In genomic region chr11:10413268-10413667, GRCh38 we compare ENCODE assay signal across 9 cellular contexts. TPM values are rescaled to one million over a fixed set of nuclear protein-coding genes. Genes with fewer than 3 reads are reported as not detected.
A peak's percentile ranks its signal among the peaks of the same experiment; 100 is the strongest.
DNase-seq lines count a peak whose midpoint lies in the region; ATAC-seq and TF ChIP-seq lines count a peak whose summit lies in the region.
"Had no signal": no experiment of that assay in that cellular context is flagged by ENCODE, and none has a peak within 500 bp of the region (broad histone marks: within the 10 kb centered on the region; RNA-seq: fewer than 3 reads in every experiment).

No MANE protein-coding gene starts in this region.

- peaks cover 34 to 41% (median 35%) of the 10 kb centered on the region in 3 donors for H3K4me1 Mint-ChIP-seq in naive B cell
- H3K4me1 Mint-ChIP-seq in WTC11 = no peaks in the 10 kb centered on the region; the same call in none of the 2 replicates

- H3K27ac Mint-ChIP-seq in naive B cell = peak overlapping the region in 3 of 6 donors; percentile 1 to 47 (median 31)
- H3K27ac Mint-ChIP-seq in WTC11 = no peak overlapping the region

- DNase-seq in GM10248 (ENCODE audit: extremely low spot score) (no peak), SHP77 treated with DMSO at 0.1 percent for 48 hours (lab: John Stamatoyannopoulos, UW) (peak; percentile 1), brain microvascular endothelial cell (peak; percentile 36), naive B cell (peak; percentile 57), WTC11 (ENCODE audit: low spot score) (no peak)

- CTCF ChIA-PET in GM10248 (lab: Yijun Ruan, JAX) (interaction anchor here (0.6 to 5.3 kb wide), 31 partner anchors 10 to 324 kb away, joined by 3 to 41 read pairs (median 4); partner anchors contain the start of genes AMPD3 and IRAG1), WTC11 (lab: Charles Lee) (interaction anchor here (0.7 to 1.6 kb wide), 6 partner anchors 47 to 357 kb away, joined by 3 to 5 read pairs (median 3); partner anchors contain the start of gene RNF141)

- ATAC-seq in HG02885 (IDR thresholded peaks at IDR 0.05; ENCODE audit: poor library complexity, unreplicated experiment) (peak; percentile 79), naive B cell (ENCODE audit: low read depth in 2 of 2) (peak; percentile 92 to 97), WTC11 (no peak), HG02970 (IDR thresholded peaks at IDR 0.05; ENCODE audit: low FRiP score, unreplicated experiment) (no peak), HG03571 (IDR thresholded peaks at IDR 0.05; ENCODE audit: unreplicated experiment) (no peak)

- H3K4me3 ChIP-seq in brain microvascular endothelial cell (ENCODE audit: low read depth, low read length) = no peak overlapping the region
- H3K4me3 ChIP-seq: SJCRH30 had no signal

- no peaks in the 10 kb centered on the region for H3K36me3 Mint-ChIP-seq in naive B cell
- no peaks in the 10 kb centered on the region for H3K36me3 Mint-ChIP-seq in WTC11

- H3K27ac ChIP-seq in brain microvascular endothelial cell = no peak overlapping the region
- H3K27ac ChIP-seq: SJCRH30 had no signal

- in situ Hi-C loops in brain microvascular endothelial cell (cut with HindIII; ENCODE audit: low pct_ligation_motif_present, low sequenced_read_pairs) = no loop called here

- no peaks in the 10 kb centered on the region for H3K27me3 ChIP-seq in brain microvascular endothelial cell (replicated peaks)
- H3K27me3 ChIP-seq: SJCRH30 had no signal

- H3K27me3 Mint-ChIP-seq in naive B cell = no peaks in the 10 kb centered on the region
- H3K27me3 Mint-ChIP-seq in WTC11 (ENCODE audit: low read depth) = no peaks in the 10 kb centered on the region

- H3K4me3 Mint-ChIP-seq in naive B cell (peak overlapping the region in 4 of 8 donors; percentile 38 to 86 (median 72)), WTC11 (no peak overlapping the region)

- TF ChIP-seq CTCF in GM10248 (IDR thresholded peaks at IDR 0.05; ENCODE audit: control extremely low read depth, extremely low read depth, low read depth, missing control alignments) (peak; percentile 69), brain microvascular endothelial cell (IDR thresholded peaks at IDR 0.05; ENCODE audit: low read depth, low read length, missing control alignments) (peak; percentile 55), WTC11 (IDR thresholded peaks at IDR 0.05) (no peak)

- POLR2A ChIA-PET in GM10248 (lab: Yijun Ruan, JAX) = no interaction called here
- POLR2A ChIA-PET in WTC11 (lab: Charles Lee) = interaction anchor here (0.5 kb wide), 1 partner anchor 439 kb away, joined by 5 read pairs; no protein-coding TSS in a partner anchor

- H3K36me3 ChIP-seq in brain microvascular endothelial cell (replicated peaks) = no peaks in the 10 kb centered on the region
- H3K36me3 ChIP-seq: SJCRH30 had no signal

- H3K9me3 Mint-ChIP-seq in naive B cell (no peaks in the 10 kb centered on the region), WTC11 (0 out of 2 replicates have a peak, but pooled peaks cover 3% of the 10 kb centered on the region)

TF ChIP-seq in WTC11, 78 proteins besides CTCF, POLR2A, EP300 and RAD21 (continues in another document):
- no peak for TF ChIP-seq ZNF263 (CRISPR knock-in tag; IDR thresholded peaks at IDR 0.05; ENCODE audit: low read depth)
- no peak for TF ChIP-seq NFE2L1 (CRISPR knock-in tag; IDR thresholded peaks at IDR 0.05)
- TF ChIP-seq ETV6 (CRISPR knock-in tag; IDR thresholded peaks at IDR 0.05) = no peak
- TF ChIP-seq ZNF396 (CRISPR knock-in tag; IDR thresholded peaks at IDR 0.05; ENCODE audit: borderline replicate concordance) = no peak
- no peak for TF ChIP-seq ATF2 (CRISPR knock-in tag; IDR thresholded peaks at IDR 0.05; ENCODE audit: borderline replicate concordance, low read depth)
- TF ChIP-seq NR1H2 (CRISPR knock-in tag; IDR thresholded peaks at IDR 0.05) = no peak
- TF ChIP-seq, protein P1, sequence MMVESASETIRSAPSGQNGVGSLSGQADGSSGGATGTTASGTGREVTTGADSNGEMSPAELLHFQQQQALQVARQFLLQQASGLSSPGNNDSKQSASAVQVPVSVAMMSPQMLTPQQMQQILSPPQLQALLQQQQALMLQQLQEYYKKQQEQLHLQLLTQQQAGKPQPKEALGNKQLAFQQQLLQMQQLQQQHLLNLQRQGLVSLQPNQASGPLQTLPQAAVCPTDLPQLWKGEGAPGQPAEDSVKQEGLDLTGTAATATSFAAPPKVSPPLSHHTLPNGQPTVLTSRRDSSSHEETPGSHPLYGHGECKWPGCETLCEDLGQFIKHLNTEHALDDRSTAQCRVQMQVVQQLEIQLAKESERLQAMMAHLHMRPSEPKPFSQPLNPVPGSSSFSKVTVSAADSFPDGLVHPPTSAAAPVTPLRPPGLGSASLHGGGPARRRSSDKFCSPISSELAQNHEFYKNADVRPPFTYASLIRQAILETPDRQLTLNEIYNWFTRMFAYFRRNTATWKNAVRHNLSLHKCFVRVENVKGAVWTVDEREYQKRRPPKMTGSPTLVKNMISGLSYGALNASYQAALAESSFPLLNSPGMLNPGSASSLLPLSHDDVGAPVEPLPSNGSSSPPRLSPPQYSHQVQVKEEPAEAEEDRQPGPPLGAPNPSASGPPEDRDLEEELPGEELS (CRISPR knock-in tag; IDR thresholded peaks at IDR 0.05) = no peak
- no peak for TF ChIP-seq NFATC4 (CRISPR knock-in tag; IDR thresholded peaks at IDR 0.05)
- no peak for TF ChIP-seq ZNF281 (CRISPR knock-in tag; IDR thresholded peaks at IDR 0.05)
- TF ChIP-seq ATF1 (CRISPR knock-in tag; IDR thresholded peaks at IDR 0.05) = no peak
- no peak for TF ChIP-seq RELA (CRISPR knock-in tag; IDR thresholded peaks at IDR 0.05; ENCODE audit: borderline replicate concordance)
- no peak for TF ChIP-seq IRF2 (CRISPR knock-in tag; IDR thresholded peaks at IDR 0.05; ENCODE audit: borderline replicate concordance, low read depth)
- no peak for TF ChIP-seq E2F1 (CRISPR knock-in tag; IDR thresholded peaks at IDR 0.05)
- TF ChIP-seq ZNF317 (CRISPR knock-in tag; IDR thresholded peaks at IDR 0.05; ENCODE audit: borderline replicate concordance, low read depth) = no peak
- TF ChIP-seq CREB1 (CRISPR knock-in tag; IDR thresholded peaks at IDR 0.05) = no peak
- TF ChIP-seq, protein P2, sequence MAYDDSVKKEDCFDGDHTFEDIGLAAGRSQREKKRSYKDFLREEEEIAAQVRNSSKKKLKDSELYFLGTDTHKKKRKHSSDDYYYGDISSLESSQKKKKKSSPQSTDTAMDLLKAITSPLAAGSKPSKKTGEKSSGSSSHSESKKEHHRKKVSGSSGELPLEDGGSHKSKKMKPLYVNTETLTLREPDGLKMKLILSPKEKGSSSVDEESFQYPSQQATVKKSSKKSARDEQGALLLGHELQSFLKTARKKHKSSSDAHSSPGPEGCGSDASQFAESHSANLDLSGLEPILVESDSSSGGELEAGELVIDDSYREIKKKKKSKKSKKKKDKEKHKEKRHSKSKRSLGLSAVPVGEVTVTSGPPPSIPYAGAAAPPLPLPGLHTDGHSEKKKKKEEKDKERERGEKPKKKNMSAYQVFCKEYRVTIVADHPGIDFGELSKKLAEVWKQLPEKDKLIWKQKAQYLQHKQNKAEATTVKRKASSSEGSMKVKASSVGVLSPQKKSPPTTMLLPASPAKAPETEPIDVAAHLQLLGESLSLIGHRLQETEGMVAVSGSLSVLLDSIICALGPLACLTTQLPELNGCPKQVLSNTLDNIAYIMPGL (CRISPR knock-in tag; IDR thresholded peaks at IDR 0.05) = no peak

RNA-seq across cellular contexts. Expression of gene AMPD3, which starts 41.8 kb away (rescaled TPM):
- 10 to 100 TPM; 20.2 to 35.5 (median 27.3) TPM for polyA plus RNA-seq in naive B cell (ENCODE audit: low read depth in 6 of 6)
- total RNA-seq in WTC11 (2021) = 5.0 to 7.1 TPM (median 6.4 TPM) in 3 replicates

Comparison
In these comparisons a context has a peak if more than half of its experiments do, and no peak if none do; other contexts are left out.
1. DNase-seq: peak in SHP77 treated with DMSO at 0.1 percent for 48 hours (single experiment), brain microvascular endothelial cell (single experiment) and naive B cell (single experiment); none in GM10248 (single experiment) and WTC11 (single experiment).
2. ATAC-seq: peak in HG02885 (single experiment) and naive B cell (2 of 2); none in WTC11 (single experiment), HG02970 (single experiment) and HG03571 (single experiment).